Comparison of ENCODE assay signal across 8 cellular contexts in the genomic region with DNA sequence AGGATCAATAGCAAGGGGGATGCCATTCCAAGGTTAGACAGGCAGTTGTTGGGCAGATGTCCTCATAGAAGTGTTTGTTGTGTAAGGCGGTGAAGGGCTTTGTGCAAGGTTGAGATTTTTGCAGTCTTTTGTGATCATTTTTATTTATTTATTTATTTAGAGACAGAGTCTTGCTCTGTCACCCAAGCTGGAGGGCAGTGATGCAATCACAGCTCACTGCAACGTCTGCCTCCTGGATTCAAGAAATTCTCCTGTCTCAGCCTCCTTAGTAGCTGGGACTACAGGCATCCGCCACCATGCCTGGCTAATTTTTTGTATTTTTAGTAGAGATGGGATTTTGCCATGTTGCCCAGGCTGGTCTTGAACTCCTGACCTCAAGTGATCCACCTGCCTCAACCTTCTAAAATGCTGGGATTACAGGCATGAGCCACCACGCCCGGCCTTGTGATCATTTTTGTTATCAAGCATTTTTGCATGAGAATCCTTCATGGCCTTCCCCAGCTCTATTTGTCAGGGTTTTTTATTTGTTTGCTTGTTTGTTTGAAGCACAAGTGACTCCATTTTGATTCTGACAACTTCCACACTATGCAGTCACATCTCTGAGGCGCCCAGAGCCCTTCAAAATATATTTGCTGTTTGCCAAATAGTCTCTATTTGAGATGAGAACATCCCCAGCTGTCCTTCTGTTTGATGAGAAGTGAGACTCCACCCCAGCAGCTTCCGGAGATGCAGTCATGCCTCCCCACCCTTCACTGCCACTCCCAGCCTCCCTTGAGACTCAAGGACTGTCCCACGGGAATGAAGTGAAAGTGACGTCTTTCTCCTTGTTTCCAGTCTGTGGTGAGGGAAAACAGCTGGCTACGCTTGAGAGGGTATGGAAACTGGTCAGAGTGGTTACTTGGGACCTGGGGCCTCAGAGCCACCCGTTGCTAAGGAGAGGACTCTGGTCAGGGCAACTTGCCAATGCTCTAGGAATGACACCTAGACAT. TPM values are rescaled to one million over a fixed set of nuclear protein-coding genes. Genes with fewer than 3 reads are reported as not detected.
A peak's percentile ranks its signal among the peaks of the same experiment; 100 is the strongest.
DNase-seq lines count a peak whose midpoint lies in the region; ATAC-seq and TF ChIP-seq lines count a peak whose summit lies in the region.

No MANE protein-coding gene starts in this region.

- in situ Hi-C loops in KBM-7 (cut with MboI; ENCODE audit: low pct_unique_long_range_greater_than_20kb, low sequenced_read_pairs): no loop called here

- POLR2A ChIA-PET in A673 (lab: Charles Lee; ENCODE audit: low non-redundant PET) (no interaction called here), Caco-2 (lab: Charles Lee) (interaction anchor here (0.7 kb wide), 1 partner anchor 37 kb away, joined by 3 read pairs; no protein-coding TSS in a partner anchor)

- H3K9me3 ChIP-seq in A673 (ENCODE audit: low read depth, low read length, poor library complexity, severe bottlenecking) (no peaks in the 10 kb centered on the region), suprapubic skin (no peaks in the 10 kb centered on the region), Caco-2 (no peaks in the 10 kb centered on the region)

- peaks cover 11% of the 10 kb centered on the region for H3K4me1 ChIP-seq in A673 (ENCODE audit: insufficient read depth, low read length, poor library complexity, severe bottlenecking)
- peaks cover 10% of the 10 kb centered on the region for H3K4me1 ChIP-seq in suprapubic skin
- H3K4me1 ChIP-seq in Caco-2: no peaks in the 10 kb centered on the region

- H3K27me3 ChIP-seq in A673 (replicated peaks; ENCODE audit: insufficient read depth, low read depth, low read length, poor library complexity): no peaks in the 10 kb centered on the region
- no peaks in the 10 kb centered on the region for H3K27me3 ChIP-seq in suprapubic skin
- no peaks in the 10 kb centered on the region for H3K27me3 ChIP-seq in Caco-2 (replicated peaks; ENCODE audit: control insufficient read depth, insufficient read depth, low read length)

- H3K27ac Mint-ChIP-seq in Caco-2 (ENCODE audit: unreplicated experiment): no peak overlapping the region

- ATAC-seq in GM18868 (IDR thresholded peaks at IDR 0.05; ENCODE audit: unreplicated experiment) (peak; percentile 77), HG03066 (IDR thresholded peaks at IDR 0.05; ENCODE audit: low read depth, unreplicated experiment) (peak; percentile 59)

- no peak for TF ChIP-seq EP300 in suprapubic skin (IDR thresholded peaks at IDR 0.05)

- no peaks in the 10 kb centered on the region for H3K9me3 Mint-ChIP-seq in Caco-2 (ENCODE audit: unreplicated experiment)

- no peaks in the 10 kb centered on the region for H3K27me3 Mint-ChIP-seq in Caco-2 (ENCODE audit: insufficient read depth, unreplicated experiment)

- BruUV-seq in A673 (replicated peaks; lab: Mats Ljungman, UMichigan): no TSS peak
- no TSS peak for BruUV-seq in Caco-2 (replicated peaks; lab: Mats Ljungman, UMichigan)

- H3K36me3 ChIP-seq in A673 (ENCODE audit: insufficient read depth, low read length, poor library complexity, severe bottlenecking): peaks cover 14% of the 10 kb centered on the region
- peaks cover 31% of the 10 kb centered on the region for H3K36me3 ChIP-seq in suprapubic skin
- peaks cover 2% of the 10 kb centered on the region; the same call in 1 of the 2 replicates for H3K36me3 ChIP-seq in Caco-2 (ENCODE audit: control insufficient read depth, insufficient read depth, low read length)

- peaks cover 28% of the 10 kb centered on the region for H3K36me3 Mint-ChIP-seq in Caco-2 (ENCODE audit: insufficient read depth, unreplicated experiment)

- H3K4me3 ChIP-seq in A673 (ENCODE audit: low read depth, low read length, poor library complexity, severe bottlenecking): no peak overlapping the region
- no peak overlapping the region for H3K4me3 ChIP-seq in fibroblast of the aortic adventitia (ENCODE audit: low read depth, low read length)
- no peak overlapping the region for H3K4me3 ChIP-seq in suprapubic skin
- no peak overlapping the region for H3K4me3 ChIP-seq in Caco-2 (ENCODE audit: low read depth, low read length)

- CTCF ChIA-PET in A673 (lab: Charles Lee): interaction anchor here (1.2 to 1.6 kb wide), 2 partner anchors 242 to 244 kb away, joined by 3 read pairs; no protein-coding TSS in a partner anchor
- CTCF ChIA-PET in Caco-2 (lab: Charles Lee): interaction anchor here (1.2 kb wide), 1 partner anchor 80 kb away, joined by 5 read pairs; no protein-coding TSS in a partner anchor

- peaks cover 6% of the 10 kb centered on the region for H3K4me1 Mint-ChIP-seq in Caco-2 (ENCODE audit: low read depth, unreplicated experiment)

- H3K27ac ChIP-seq in A673 (ENCODE audit: low read depth, low read length, poor library complexity, severe bottlenecking): no peak overlapping the region
- peak overlapping the region; percentile 26 for H3K27ac ChIP-seq in suprapubic skin

- intact Hi-C loops in A673 (cut with micrococcal nuclease; ENCODE audit: unreplicated experiment) (loop anchor here (10.0 kb wide), 1 partner anchor 447 kb away; no protein-coding TSS in a partner anchor), Caco-2 (cut with micrococcal nuclease; ENCODE audit: unreplicated experiment) (no loop called here)

- TF ChIP-seq CTCF in A673 (conservative IDR thresholded peaks at IDR 0.05; ENCODE audit: low read depth, low read length) (no peak), fibroblast of the aortic adventitia (IDR thresholded peaks at IDR 0.05; ENCODE audit: insufficient read depth, low read length) (no peak), suprapubic skin (IDR thresholded peaks at IDR 0.05) (no peak), Caco-2 (IDR thresholded peaks at IDR 0.05; ENCODE audit: insufficient read depth in 1 of 2, low read depth in 1 of 2, low read length in 1 of 2, severe bottlenecking in 1 of 2, unreplicated experiment in 1 of 2) (no peak)

- DNase-seq in A673 (ENCODE audit: low spot score) (peak; percentile 91), NCI-H774 (lab: John Stamatoyannopoulos, UW) (peak; percentile 27), fibroblast of the aortic adventitia (ENCODE audit: low read depth) (peak; percentile 82), suprapubic skin (ENCODE audit: low spot score in 2 of 2) (no peak), KBM-7 (no peak), Caco-2 (no peak)

- 53% methylated on average over 11 of the region's 11 CpGs for WGBS in suprapubic skin

- no peak for TF ChIP-seq POLR2A in suprapubic skin (IDR thresholded peaks at IDR 0.05)

- no peak overlapping the region for H3K4me3 Mint-ChIP-seq in Caco-2 (ENCODE audit: unreplicated experiment)

RNA-seq across cellular contexts. Expression of a gene that starts 38.0 kb away (rescaled TPM):
- total RNA-seq in A673 (2021) (18.9 and 19.1 TPM in 2 replicates), fibroblast of the aortic adventitia (ENCODE audit: low replicate concordance) (28.7 and 33.4 TPM in 2 replicates), suprapubic skin (100 to 1,000 TPM in 1 of 4 donors, 10 to 100 TPM in 3; 33.1 to 151 (median 59.8) TPM), Caco-2 (2022) (21.0 and 25.9 TPM in 2 replicates)

RNA-seq across cellular contexts. Expression of a gene that starts 38.6 kb away (rescaled TPM):
- total RNA-seq in A673 (2021) (48.9 and 50.8 TPM in 2 replicates), fibroblast of the aortic adventitia (ENCODE audit: low replicate concordance) (10.6 and 64.2 TPM in 2 replicates), suprapubic skin (10 to 100 TPM; 47.0 to 75.5 (median 61.0) TPM), Caco-2 (2022) (47.0 and 56.9 TPM in 2 replicates)

RNA-seq across cellular contexts. Expression of a gene that starts 49.7 kb away (rescaled TPM):
- 1.7 and 2.1 TPM in 2 replicates for total RNA-seq in A673 (2021)
- 2.7 and 3.7 TPM in 2 replicates for total RNA-seq in fibroblast of the aortic adventitia (ENCODE audit: low replicate concordance)
- 1 to 10 TPM; 1.9 to 4.5 (median 2.8) TPM for total RNA-seq in suprapubic skin
- 2.5 and 2.7 TPM in 2 replicates for total RNA-seq in Caco-2 (2022)

Comparison
In these comparisons a context has a peak if more than half of its experiments do, and no peak if none do; other contexts are left out.
1. DNase-seq: peak in A673 (single experiment), NCI-H774 (single experiment) and fibroblast of the aortic adventitia (single experiment); none in suprapubic skin (0 of 2), KBM-7 (single experiment) and Caco-2 (0 of 2).